Comparison of ENCODE assay signal across 8 cellular contexts in genomic region chr12:85872497-85873091, GRCh38. TPM values are rescaled to one million over a fixed set of nuclear protein-coding genes. Genes with fewer than 3 reads are reported as not detected.
DNase-seq lines count a peak whose midpoint lies in the region; ATAC-seq and TF ChIP-seq lines count a peak whose summit lies in the region.

No MANE protein-coding gene starts in this region.

- ATAC-seq in GM18502 (IDR thresholded peaks at IDR 0.05; ENCODE audit: poor library complexity, unreplicated experiment): peak; percentile 85
- ATAC-seq in HG02870 (IDR thresholded peaks at IDR 0.05; ENCODE audit: unreplicated experiment): peak; percentile 84
- no peak for ATAC-seq in activated CD4-positive, CD25-positive, alpha-beta regulatory T cell treated with anti-CD3 and anti-CD28 coated beads, Interleukin-2, amount 50 U/mL, for 24 hours

- DNase-seq in AG08396 (ENCODE audit: low spot score) (peak; percentile 6), NCI-H146 (lab: John Stamatoyannopoulos, UW) (peak; percentile 81), iPS-NIHi7 (ENCODE audit: extremely low spot score) (peak; percentile 23), tibial nerve (ENCODE audit: low spot score in 2 of 2) (no peak)

- peak; percentile 90 for TF ChIP-seq CTCF in VCaP (conservative IDR thresholded peaks at IDR 0.05)
- peak; percentile 46 to 63 (median 58) for TF ChIP-seq CTCF in tibial nerve (IDR thresholded peaks at IDR 0.05)

- no peak for TF ChIP-seq POLR2A in tibial nerve (IDR thresholded peaks at IDR 0.05)

- no peak overlapping the region for H3K4me3 ChIP-seq in tibial nerve

- H3K27me3 ChIP-seq in tibial nerve: no peaks in the 10 kb centered on the region

- 34% methylated on average over 3 of the region's 3 CpGs for WGBS in tibial nerve, 2 donors

- no peak for TF ChIP-seq EP300 in tibial nerve (IDR thresholded peaks at IDR 0.05)

- no peaks in the 10 kb centered on the region for H3K36me3 ChIP-seq in tibial nerve

- H3K27ac ChIP-seq in VCaP (no peak overlapping the region), tibial nerve (no peak overlapping the region)

- no peaks in the 10 kb centered on the region for H3K9me3 ChIP-seq in tibial nerve

- H3K4me1 ChIP-seq in tibial nerve: no peaks in the 10 kb centered on the region

RNA-seq across cellular contexts. Expression of gene NTS, which starts 1.5 kb away (rescaled TPM):
- total RNA-seq in tibial nerve: 1 to 10 TPM in 1 of 4 donors, not detected in 3; 4.8 TPM

RNA-seq across cellular contexts. Expression of gene RASSF9, which starts 36.4 kb away (rescaled TPM):
- 1 to 10 TPM; 2.4 to 3.6 (median 3.2) TPM for total RNA-seq in tibial nerve

Comparison
In these comparisons a context has a peak if more than half of its experiments do, and no peak if none do; other contexts are left out.
1. DNase-seq: peak in AG08396 (single experiment), NCI-H146 (single experiment) and iPS-NIHi7 (single experiment); none in tibial nerve (0 of 2).
2. ATAC-seq: peak in GM18502 (single experiment) and HG02870 (single experiment); none in activated CD4-positive, CD25-positive, alpha-beta regulatory T cell treated with anti-CD3 and anti-CD28 coated beads, Interleukin-2, amount 50 U/mL, for 24 hours (0 of 2).